ENCODE assay signal across 31 cellular contexts in the genomic region with DNA sequence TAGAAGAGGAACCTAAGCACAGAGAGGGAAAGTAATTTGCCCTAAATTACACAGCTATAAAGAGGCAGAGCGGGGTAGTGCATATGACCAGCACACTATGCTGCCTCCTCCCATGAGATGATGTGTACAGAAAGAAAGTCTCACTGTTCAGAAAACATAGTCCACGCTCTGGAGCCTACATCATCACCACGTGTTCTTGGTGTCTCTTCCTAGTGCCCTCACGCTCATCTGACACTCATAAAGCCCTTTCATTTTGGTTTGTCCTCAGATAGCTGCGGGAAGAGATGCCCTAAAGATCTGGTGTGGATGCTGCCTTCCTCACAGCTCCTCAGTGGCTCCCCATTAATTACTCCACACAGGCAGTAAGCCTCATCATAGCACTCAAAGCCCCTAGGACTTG. TPM values are rescaled to one million over a fixed set of nuclear protein-coding genes. Genes with fewer than 3 reads are reported as not detected.
"Had no signal": no experiment of that assay in that cellular context is flagged by ENCODE, and none has a peak within 500 bp of the region (broad histone marks: within the 10 kb centered on the region; RNA-seq: fewer than 3 reads in every experiment).

No MANE protein-coding gene starts in this region.

- H3K4me1 ChIP-seq: esophagus squamous epithelium, sigmoid colon had no signal

- H3K4me1 Mint-ChIP-seq: stimulated activated naive B cell treated with anti-CD40 and anti-IgM and Interleukin-4, amounts not matched to agents 10 μg/mL and 1 μg/mL and 100 μg/mL, for 72 hours had no signal

- H3K9me3 ChIP-seq: esophagus squamous epithelium, sigmoid colon, SK-N-SH, thoracic aorta had no signal

- ATAC-seq: activated T-cell treated with anti-CD3 and anti-CD28 coated beads, Interleukin-2, amount 50 U/mL, for 72 hours; naive thymus-derived CD8-positive, alpha-beta T cell; stimulated activated naive B cell treated with anti-CD40 and anti-IgM and Interleukin-4, amounts not matched to agents 10 μg/mL and 1 μg/mL and 100 μg/mL, for 72 hours had no signal

- DNase-seq: activated CD4-positive, alpha-beta T cell treated with anti-CD3 and anti-CD28 coated beads for 4 hours; activated CD4-positive, alpha-beta T cell treated with anti-CD3 and anti-CD28 coated beads, Interleukin-2, amount 50 U/mL, for 4 hours; activated naive CD4-positive, alpha-beta T cell; activated T-cell treated with anti-CD3 and anti-CD28 coated beads for 4 hours; activated T-cell treated with anti-CD3 and anti-CD28 coated beads, Interleukin-2, amount 50 U/mL, for 72 hours; aorta; esophagus squamous epithelium; kidney; naive thymus-derived CD8-positive, alpha-beta T cell; occipital lobe; sigmoid colon; SK-N-SH; stimulated activated CD4-positive, alpha-beta T cell treated with anti-CD3 and anti-CD28 coated beads, Interleukin-1b, Interleukin-23, amount 100 ng/mL, for 48 hours; stimulated activated CD4-positive, alpha-beta T cell treated with anti-CD3 and anti-CD28 coated beads, Interleukin-4, amount 100 ng/mL, for 4 hours; stimulated activated CD8-positive, alpha-beta memory T cell treated with anti-CD3 and anti-CD28 coated beads, Interleukin-4, amount 100 ng/mL, for 48 hours; stimulated activated naive B cell treated with anti-CD40 and anti-IgM and Interleukin-4, amounts not matched to agents 10 μg/mL and 1 μg/mL and 100 μg/mL, for 72 hours; SW 1271; T-helper 9 cell had no signal

- H3K27ac Mint-ChIP-seq: activated naive CD8-positive, alpha-beta T cell; activated T-cell treated with anti-CD3 and anti-CD28 coated beads, Interleukin-2, amount 50 U/mL, for 72 hours; brain; naive thymus-derived CD8-positive, alpha-beta T cell; neural progenitor cell; stimulated activated naive B cell treated with anti-CD40 and anti-IgM and Interleukin-4, amounts not matched to agents 10 μg/mL and 1 μg/mL and 100 μg/mL, for 72 hours; T-helper 1 cell treated with Interleukin-12 subunit alpha and Interleukin-12 subunit beta and Interleukin-4 antibody, amounts not matched to agents 30 μg/mL and 1 μg/mL, for 36 hours had no signal

- H3K27ac ChIP-seq: coronary artery, esophagus squamous epithelium, neural progenitor cell, sigmoid colon, thoracic aorta, VCaP had no signal

- H3K9ac ChIP-seq: neural progenitor cell, SK-N-SH had no signal

- H3K4me3 Mint-ChIP-seq: activated naive CD8-positive, alpha-beta T cell; activated T-cell treated with anti-CD3 and anti-CD28 coated beads, Interleukin-2, amount 50 U/mL, for 72 hours; brain; naive thymus-derived CD8-positive, alpha-beta T cell; neural progenitor cell; stimulated activated naive B cell treated with anti-CD40 and anti-IgM and Interleukin-4, amounts not matched to agents 10 μg/mL and 1 μg/mL and 100 μg/mL, for 72 hours; T-helper 1 cell treated with Interleukin-12 subunit alpha and Interleukin-12 subunit beta and Interleukin-4 antibody, amounts not matched to agents 30 μg/mL and 1 μg/mL, for 36 hours had no signal

- H3K36me3 ChIP-seq: esophagus squamous epithelium, neural progenitor cell, sigmoid colon, thoracic aorta had no signal

- H3K9me3 Mint-ChIP-seq: brain; naive thymus-derived CD8-positive, alpha-beta T cell; stimulated activated naive B cell treated with anti-CD40 and anti-IgM and Interleukin-4, amounts not matched to agents 10 μg/mL and 1 μg/mL and 100 μg/mL, for 72 hours; T-helper 1 cell treated with Interleukin-12 subunit alpha and Interleukin-12 subunit beta and Interleukin-4 antibody, amounts not matched to agents 30 μg/mL and 1 μg/mL, for 36 hours had no signal

- H3K4me3 ChIP-seq: coronary artery, esophagus squamous epithelium, neural progenitor cell, sigmoid colon, smooth muscle cell, thoracic aorta had no signal

- H3K27me3 ChIP-seq: sigmoid colon had no signal

- H3K36me3 Mint-ChIP-seq: activated naive CD8-positive, alpha-beta T cell; brain; naive thymus-derived CD8-positive, alpha-beta T cell; neural progenitor cell; stimulated activated naive B cell treated with anti-CD40 and anti-IgM and Interleukin-4, amounts not matched to agents 10 μg/mL and 1 μg/mL and 100 μg/mL, for 72 hours had no signal

RNA-seq across cellular contexts. Expression of a gene that starts 27.4 kb away (rescaled TPM):
- total RNA-seq: cardiac septum, left colon, sigmoid colon, smooth muscle cell, thoracic aorta had no signal
- polyA plus RNA-seq: adipose tissue, liver, mammary epithelial cell, smooth muscle cell had no signal
